In genomic region chr1:199510314-199510713, GRCh38 we compare ENCODE assay signal across 13 cellular contexts.
A peak's percentile ranks its signal among the peaks of the same experiment; 100 is the strongest.
DNase-seq lines count a peak whose midpoint lies in the region; ATAC-seq and TF ChIP-seq lines count a peak whose summit lies in the region.
"Had no signal": no experiment of that assay in that cellular context is flagged by ENCODE, and none has a peak within 500 bp of the region (broad histone marks: within the 10 kb centered on the region; RNA-seq: fewer than 3 reads in every experiment).

No MANE protein-coding gene starts in this region.

- no peak overlapping the region for H3K4me3 Mint-ChIP-seq in stimulated activated memory B cell treated with anti-CD40 and anti-IgM and Interleukin-4, amounts not matched to agents 10 μg/mL and 1 μg/mL and 100 μg/mL, for 72 hours
- H3K4me3 Mint-ChIP-seq: activated T-cell treated with anti-CD3 and anti-CD28 coated beads, Interleukin-2, amount 50 U/mL, for 24 hours; brain had no signal

- no peaks in the 10 kb centered on the region for H3K27me3 Mint-ChIP-seq in stimulated activated memory B cell treated with anti-CD40 and anti-IgM and Interleukin-4, amounts not matched to agents 10 μg/mL and 1 μg/mL and 100 μg/mL, for 72 hours
- H3K27me3 Mint-ChIP-seq: brain had no signal

- TF ChIP-seq CTCF in foreskin fibroblast (IDR thresholded peaks at IDR 0.05; ENCODE audit: low read depth, low read length), result no peak

- H3K9me3 Mint-ChIP-seq in stimulated activated memory B cell treated with anti-CD40 and anti-IgM and Interleukin-4, amounts not matched to agents 10 μg/mL and 1 μg/mL and 100 μg/mL, for 72 hours, result no peaks in the 10 kb centered on the region
- H3K9me3 Mint-ChIP-seq: activated T-cell treated with anti-CD3 and anti-CD28 coated beads, Interleukin-2, amount 50 U/mL, for 24 hours had no signal

- H3K4me1 Mint-ChIP-seq in stimulated activated memory B cell treated with anti-CD40 and anti-IgM and Interleukin-4, amounts not matched to agents 10 μg/mL and 1 μg/mL and 100 μg/mL, for 72 hours, result peaks cover 15% of the 10 kb centered on the region

- DNase-seq in activated T-cell treated with anti-CD3 and anti-CD28 coated beads, Interleukin-2, amount 50 U/mL, for 1 hour, result no peak
- DNase-seq in foreskin fibroblast (no peak), substantia nigra (lab: John Stamatoyannopoulos, UW) (no peak)
- DNase-seq: activated T-cell treated with anti-CD3 and anti-CD28 coated beads, Interleukin-2, amount 50 U/mL, for 24 hours; HCEC 1CT; heart right ventricle; KG1; stimulated activated naive CD4-positive, alpha-beta T cell had no signal

- no peak overlapping the region for H3K27ac Mint-ChIP-seq in stimulated activated memory B cell treated with anti-CD40 and anti-IgM and Interleukin-4, amounts not matched to agents 10 μg/mL and 1 μg/mL and 100 μg/mL, for 72 hours
- H3K27ac Mint-ChIP-seq: activated T-cell treated with anti-CD3 and anti-CD28 coated beads, Interleukin-2, amount 50 U/mL, for 24 hours had no signal

- ATAC-seq in GM19025 (IDR thresholded peaks at IDR 0.05; ENCODE audit: low read depth, unreplicated experiment) (peak; percentile 73), HG02678 (IDR thresholded peaks at IDR 0.05; ENCODE audit: unreplicated experiment) (peak; percentile 48), HG03442 (IDR thresholded peaks at IDR 0.05; ENCODE audit: unreplicated experiment) (peak; percentile 90)
- peak; percentile 87 for ATAC-seq in stimulated activated memory B cell treated with anti-CD40 and anti-IgM and Interleukin-4, amounts not matched to agents 10 μg/mL and 1 μg/mL and 100 μg/mL, for 72 hours
- ATAC-seq: heart right ventricle had no signal

- H3K4me3 ChIP-seq in foreskin fibroblast (ENCODE audit: low read depth in 1 of 2, low read length in 2 of 2), result no peak overlapping the region
- H3K4me3 ChIP-seq: heart right ventricle had no signal

- H3K27ac ChIP-seq in substantia nigra (ENCODE audit: low read depth, low read length, poor library complexity, severe bottlenecking), result no peak overlapping the region
- H3K27ac ChIP-seq: heart right ventricle had no signal

- no peaks in the 10 kb centered on the region for H3K36me3 Mint-ChIP-seq in stimulated activated memory B cell treated with anti-CD40 and anti-IgM and Interleukin-4, amounts not matched to agents 10 μg/mL and 1 μg/mL and 100 μg/mL, for 72 hours
- H3K36me3 Mint-ChIP-seq: brain had no signal
